In genomic region chr14:24504425-24504824, GRCh38 we compare ENCODE assay signal across 35 cellular contexts. TPM values are rescaled to one million over a fixed set of nuclear protein-coding genes. Genes with fewer than 3 reads are reported as not detected.
"Had no signal": no experiment of that assay in that cellular context is flagged by ENCODE, and none has a peak within 500 bp of the region (broad histone marks: within the 10 kb centered on the region; RNA-seq: fewer than 3 reads in every experiment).

No MANE protein-coding gene starts in this region.

- DNase-seq: activated B cell treated with CpG ODN at 0.5 μM for 24 hours; activated CD4-positive, alpha-beta T cell treated with anti-CD3 and anti-CD28 coated beads for 48 hours; activated CD4-positive, alpha-beta T cell treated with anti-CD3 and anti-CD28 coated beads, Interleukin-2, amount 50 U/mL, for 1 hour; activated CD4-positive, alpha-beta T cell treated with anti-CD3 and anti-CD28 coated beads, Interleukin-2, amount 50 U/mL, for 48 hours; activated CD8-positive, alpha-beta memory T cell treated with anti-CD3 and anti-CD28 coated beads for 24 hours; activated CD8-positive, alpha-beta T cell treated with anti-CD3 and anti-CD28 coated beads for 36 hours; activated effector memory CD4-positive, alpha-beta T cell treated with Interleukin-2 at 50 U/mL for 16 hours; activated gamma-delta T cell treated with Interleukin-2 at 50 U/mL for 16 hours; activated naive CD4-positive, alpha-beta T cell treated with anti-CD3 and anti-CD28 coated beads, Interleukin-2, amount 50 U/mL, for 16 hours; activated naive CD4-positive, alpha-beta T cell treated with Interleukin-2 at 50 U/mL for 16 hours; activated T-cell treated with anti-CD3 and anti-CD28 coated beads, Interleukin-2, amount 50 U/mL, for 48 hours; dorsolateral prefrontal cortex; effector memory CD4-positive, alpha-beta T cell; endodermal cell; erythroblast; foreskin keratinocyte; gastrocnemius medialis; glutamatergic neuron; heart left ventricle; T-cell; T1000; WERI-Rb-1 had no signal

- H3K4me3 ChIP-seq: ascending aorta, breast epithelium, cardiac muscle cell, coronary artery, dorsolateral prefrontal cortex, esophagus muscularis mucosa, gastrocnemius medialis, heart left ventricle had no signal

- H3K27ac ChIP-seq: ascending aorta, breast epithelium, cardiac muscle cell, coronary artery, dorsolateral prefrontal cortex, esophagus muscularis mucosa, foreskin keratinocyte, gastrocnemius medialis, heart left ventricle, WERI-Rb-1 had no signal

- H3K27ac Mint-ChIP-seq: activated B cell treated with CpG ODN at 0.5 μM for 24 hours; activated CD8-positive, alpha-beta T cell treated with anti-CD3 and anti-CD28 coated beads for 36 hours; activated naive CD8-positive, alpha-beta T cell; brain; dendritic cell treated with granulocyte-macrophage colony-stimulating factor and Interleukin-4, amounts not matched to agents 40 ng/mL and 50 ng/mL, for 4 days; endodermal cell; T-cell; T-helper 1 cell treated with Interleukin-12 subunit alpha and Interleukin-12 subunit beta and Interleukin-4 antibody, amounts not matched to agents 30 μg/mL and 1 μg/mL, for 36 hours had no signal

- H3K4me3 Mint-ChIP-seq: activated B cell treated with CpG ODN at 0.5 μM for 24 hours; activated CD8-positive, alpha-beta T cell treated with anti-CD3 and anti-CD28 coated beads for 36 hours; activated naive CD8-positive, alpha-beta T cell; brain; central memory CD8-positive, alpha-beta T cell; dendritic cell treated with granulocyte-macrophage colony-stimulating factor and Interleukin-4, amounts not matched to agents 40 ng/mL and 50 ng/mL, for 4 days; endodermal cell; T-cell; T-helper 1 cell treated with Interleukin-12 subunit alpha and Interleukin-12 subunit beta and Interleukin-4 antibody, amounts not matched to agents 30 μg/mL and 1 μg/mL, for 36 hours had no signal

- H3K9me3 Mint-ChIP-seq: activated B cell treated with CpG ODN at 0.5 μM for 24 hours; activated CD8-positive, alpha-beta T cell treated with anti-CD3 and anti-CD28 coated beads for 36 hours; brain; central memory CD8-positive, alpha-beta T cell; dendritic cell treated with granulocyte-macrophage colony-stimulating factor and Interleukin-4, amounts not matched to agents 40 ng/mL and 50 ng/mL, for 4 days; endodermal cell; T-helper 1 cell treated with Interleukin-12 subunit alpha and Interleukin-12 subunit beta and Interleukin-4 antibody, amounts not matched to agents 30 μg/mL and 1 μg/mL, for 36 hours had no signal

- ATAC-seq: activated CD4-positive, CD25-positive, alpha-beta regulatory T cell treated with anti-CD3 and anti-CD28 coated beads, Interleukin-2, amount 50 U/mL, for 24 hours; activated CD8-positive, alpha-beta T cell treated with anti-CD3 and anti-CD28 coated beads for 36 hours; foreskin keratinocyte; gastrocnemius medialis; heart left ventricle; T-cell had no signal

- H3K36me3 Mint-ChIP-seq: activated naive CD8-positive, alpha-beta T cell; brain had no signal

- H3K4me1 Mint-ChIP-seq: activated B cell treated with CpG ODN at 0.5 μM for 24 hours; brain; central memory CD8-positive, alpha-beta T cell; endodermal cell; T-cell had no signal

- H3K27me3 Mint-ChIP-seq: activated naive CD8-positive, alpha-beta T cell; dendritic cell treated with granulocyte-macrophage colony-stimulating factor and Interleukin-4, amounts not matched to agents 40 ng/mL and 50 ng/mL, for 4 days had no signal

RNA-seq across cellular contexts. Expression of gene CMA1, which starts 3.6 kb away (rescaled TPM):
- total RNA-seq: activated B cell treated with CpG ODN at 0.5 μM for 24 hours; ascending aorta; cardiac muscle cell; cerebellum; dorsolateral prefrontal cortex; endodermal cell; foreskin keratinocyte; T-cell; T-helper 2 cell treated with Interferon-gamma antibody and Interleukin-4, amounts not matched to agents 100 ng/mL and 5 ng/mL, for 36 hours had no signal
